ENCODE assay signal across 9 cellular contexts in genomic region chr9:94922098-94922607, GRCh38.
DNase-seq lines count a peak whose midpoint lies in the region; ATAC-seq, FAIRE-seq and TF ChIP-seq lines count a peak whose summit lies in the region.
"Had no signal": no experiment of that assay in that cellular context is flagged by ENCODE, and none has a peak within 500 bp of the region (broad histone marks: within the 10 kb centered on the region; RNA-seq: fewer than 3 reads in every experiment).

No MANE protein-coding gene starts in this region.

- peak; percentile 79 to 90; a peak in 3 of 5 replicates for TF ChIP-seq EP300 in A549 (IDR thresholded peaks at IDR 0.05)

- 1% methylated on average over 10 of the region's 10 CpGs for WGBS in A549 (ENCODE audit: missing lambda C conversion rate)
- WGBS in mesodermal cell (ENCODE audit: insufficient coverage in 2 of 2), 2 experiments: 45 to 51% methylated on average over 5 to 9 of the region's 10 CpGs

- no peak for TF ChIP-seq POLR2A in A549 (IDR thresholded peaks at IDR 0.05; ENCODE audit: low read length)

- DNase-seq in A549 (ENCODE audit: low read depth in 1 of 2, low spot score in 1 of 2): peak in 1 of 2 experiments; percentile 93
- peak; percentile 30 for DNase-seq in NCI-H1105 (lab: John Stamatoyannopoulos, UW)
- peak; percentile 92 for DNase-seq in coronary artery (ENCODE audit: low spot score)
- DNase-seq in midbrain (lab: John Stamatoyannopoulos, UW): no peak
- DNase-seq in GM19240 (ENCODE audit: insufficient read length, low spot score): no peak
- DNase-seq: DND-41 had no signal

- H3K4me1 ChIP-seq in A549 (peaks cover 90% of the 10 kb centered on the region), mesodermal cell (ENCODE audit: control insufficient read depth, insufficient read depth, low read length, poor library complexity, severe bottlenecking) (peaks cover 54% of the 10 kb centered on the region)

- CTCF ChIA-PET in A549 (lab: Yijun Ruan, JAX): interaction anchor here (1.0 to 2.6 kb wide), 4 partner anchors 12 to 241 kb away, joined by 3 to 6 read pairs (median 4); no protein-coding TSS in a partner anchor

- peak; percentile 39 to 54; a peak in 3 of 5 replicates for TF ChIP-seq RAD21 in A549 (conservative IDR thresholded peaks at IDR 0.05 in 1 of 2, IDR thresholded peaks at IDR 0.05 in 1 of 2)

- TF ChIP-seq CTCF in A549 (IDR thresholded peaks at IDR 0.05) (no peak), coronary artery (IDR thresholded peaks at IDR 0.05) (no peak)

- H3K4me2 ChIP-seq in A549: peak overlapping the region; percentile 84

- ATAC-seq in A549: peak; percentile 42 to 59; a peak in 5 of 6 replicates
- no peak for ATAC-seq in GM21526 (IDR thresholded peaks at IDR 0.05; ENCODE audit: low FRiP score, unreplicated experiment)
- no peak for ATAC-seq in HG03439 (IDR thresholded peaks at IDR 0.05; ENCODE audit: unreplicated experiment)

- POLR2A ChIA-PET in A549 (lab: Yijun Ruan, JAX): interaction anchor here (0.7 to 4.7 kb wide), 9 partner anchors 9 to 139 kb away, joined by 3 to 63 read pairs (median 7); no protein-coding TSS in a partner anchor

- H3K27ac ChIP-seq in A549: peak overlapping the region; percentile 97 to 99
- H3K27ac ChIP-seq in coronary artery: peak overlapping the region; percentile 82 to 94
- H3K27ac ChIP-seq in mesodermal cell (ENCODE audit: low read depth, low read length, severe bottlenecking): peak overlapping the region; percentile 98

- H3K4me3 ChIP-seq in A549: peak overlapping the region; percentile 27
- H3K4me3 ChIP-seq in coronary artery: peak overlapping the region; percentile 49
- no peak overlapping the region for H3K4me3 ChIP-seq in mesodermal cell (ENCODE audit: extremely low read depth, insufficient read depth, low read length, poor library complexity, severe bottlenecking)

- peaks cover 19% of the 10 kb centered on the region for H3K36me3 ChIP-seq in mesodermal cell (ENCODE audit: control insufficient read depth, insufficient read depth, low read length)

- peak; percentile 85 for FAIRE-seq in A549 (lab: Jason Lieb, UNC)

- H3K9me3 ChIP-seq in A549: no peaks in the 10 kb centered on the region
- H3K9me3 ChIP-seq in mesodermal cell (ENCODE audit: control insufficient read depth, low read length): no peaks in the 10 kb centered on the region

TF ChIP-seq in A549, 52 proteins besides CTCF, POLR2A, EP300 and RAD21 (continues in another document):
- TF ChIP-seq HOXA7 (CRISPR knock-in tag; IDR thresholded peaks at IDR 0.05): no peak
- peak; percentile 32; the same call in 1 of the 2 replicates for TF ChIP-seq NPAS2 (CRISPR knock-in tag; IDR thresholded peaks at IDR 0.05; ENCODE audit: borderline replicate concordance)
- TF ChIP-seq HOXB5 (CRISPR knock-in tag; IDR thresholded peaks at IDR 0.05): peak; percentile 70
- no peak for TF ChIP-seq ESRRA (IDR thresholded peaks at IDR 0.05; ENCODE audit: borderline replicate concordance, low read length)
- no peak for TF ChIP-seq SREBF2 (IDR thresholded peaks at IDR 0.05)
- TF ChIP-seq RFX5 (IDR thresholded peaks at IDR 0.05): no peak
- TF ChIP-seq, protein P1, sequence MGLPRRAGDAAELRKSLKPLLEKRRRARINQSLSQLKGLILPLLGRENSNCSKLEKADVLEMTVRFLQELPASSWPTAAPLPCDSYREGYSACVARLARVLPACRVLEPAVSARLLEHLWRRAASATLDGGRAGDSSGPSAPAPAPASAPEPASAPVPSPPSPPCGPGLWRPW (IDR thresholded peaks at IDR 0.05): no peak
- TF ChIP-seq KDM1A (IDR thresholded peaks at IDR 0.05; ENCODE audit: low read depth): no peak
- no peak for TF ChIP-seq CHD2 (IDR thresholded peaks at IDR 0.05; ENCODE audit: low read length, partially characterized antibody)
- 0 out of 2 replicates have a peak, but pooled peaks have one; percentile 53 for TF ChIP-seq ZNF302 (CRISPR knock-in tag; IDR thresholded peaks at IDR 0.05)
- TF ChIP-seq GATA3 (IDR thresholded peaks at IDR 0.05; ENCODE audit: borderline replicate concordance): peak; percentile 94
- TF ChIP-seq HMGXB4 (CRISPR knock-in tag; IDR thresholded peaks at IDR 0.05; ENCODE audit: borderline replicate concordance): no peak
- no peak for TF ChIP-seq KDM5A (IDR thresholded peaks at IDR 0.05)
- peak; percentile 70 for TF ChIP-seq JUNB (IDR thresholded peaks at IDR 0.05)
- peak; percentile 53; the same call in 1 of the 2 replicates for TF ChIP-seq HEYL (CRISPR knock-in tag; IDR thresholded peaks at IDR 0.05)
- peak; percentile 56 for TF ChIP-seq SMC3 (IDR thresholded peaks at IDR 0.05)
- TF ChIP-seq, protein P2, sequence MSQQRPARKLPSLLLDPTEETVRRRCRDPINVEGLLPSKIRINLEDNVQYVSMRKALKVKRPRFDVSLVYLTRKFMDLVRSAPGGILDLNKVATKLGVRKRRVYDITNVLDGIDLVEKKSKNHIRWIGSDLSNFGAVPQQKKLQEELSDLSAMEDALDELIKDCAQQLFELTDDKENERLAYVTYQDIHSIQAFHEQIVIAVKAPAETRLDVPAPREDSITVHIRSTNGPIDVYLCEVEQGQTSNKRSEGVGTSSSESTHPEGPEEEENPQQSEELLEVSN (IDR thresholded peaks at IDR 0.05; ENCODE audit: borderline replicate concordance, low read depth): no peak
- TF ChIP-seq, protein P3, sequence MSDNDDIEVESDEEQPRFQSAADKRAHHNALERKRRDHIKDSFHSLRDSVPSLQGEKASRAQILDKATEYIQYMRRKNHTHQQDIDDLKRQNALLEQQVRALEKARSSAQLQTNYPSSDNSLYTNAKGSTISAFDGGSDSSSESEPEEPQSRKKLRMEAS (IDR thresholded peaks at IDR 0.05): peak; percentile 82
- TF ChIP-seq TFCP2L1 (CRISPR knock-in tag; IDR thresholded peaks at IDR 0.05): no peak
- peak; percentile 87 to 93 for TF ChIP-seq JUN (IDR thresholded peaks at IDR 0.05)
- no peak for TF ChIP-seq RNF2 (IDR thresholded peaks at IDR 0.05; ENCODE audit: borderline replicate concordance, low read depth)
- TF ChIP-seq CHD4 (IDR thresholded peaks at IDR 0.05; ENCODE audit: borderline replicate concordance): no peak
- TF ChIP-seq NFE2L2 (conservative IDR thresholded peaks at IDR 0.05; ENCODE audit: low read length): no peak
- no peak for TF ChIP-seq CBX8 (IDR thresholded peaks at IDR 0.05)
- TF ChIP-seq FOXS1 (CRISPR knock-in tag; IDR thresholded peaks at IDR 0.05): peak; percentile 53; the same call in 1 of the 2 replicates
- TF ChIP-seq TP53 (CRISPR knock-in tag; IDR thresholded peaks at IDR 0.05): no peak
- TF ChIP-seq BHLHE40 (IDR thresholded peaks at IDR 0.05; ENCODE audit: low read depth, low read length): peak; percentile 37; the same call in 1 of the 2 replicates
- TF ChIP-seq, protein P4, sequence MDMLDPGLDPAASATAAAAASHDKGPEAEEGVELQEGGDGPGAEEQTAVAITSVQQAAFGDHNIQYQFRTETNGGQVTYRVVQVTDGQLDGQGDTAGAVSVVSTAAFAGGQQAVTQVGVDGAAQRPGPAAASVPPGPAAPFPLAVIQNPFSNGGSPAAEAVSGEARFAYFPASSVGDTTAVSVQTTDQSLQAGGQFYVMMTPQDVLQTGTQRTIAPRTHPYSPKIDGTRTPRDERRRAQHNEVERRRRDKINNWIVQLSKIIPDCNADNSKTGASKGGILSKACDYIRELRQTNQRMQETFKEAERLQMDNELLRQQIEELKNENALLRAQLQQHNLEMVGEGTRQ (IDR thresholded peaks at IDR 0.05): no peak
- TF ChIP-seq RCOR1 (IDR thresholded peaks at IDR 0.05; ENCODE audit: low read depth, low read length): no peak
- TF ChIP-seq, protein P5, sequence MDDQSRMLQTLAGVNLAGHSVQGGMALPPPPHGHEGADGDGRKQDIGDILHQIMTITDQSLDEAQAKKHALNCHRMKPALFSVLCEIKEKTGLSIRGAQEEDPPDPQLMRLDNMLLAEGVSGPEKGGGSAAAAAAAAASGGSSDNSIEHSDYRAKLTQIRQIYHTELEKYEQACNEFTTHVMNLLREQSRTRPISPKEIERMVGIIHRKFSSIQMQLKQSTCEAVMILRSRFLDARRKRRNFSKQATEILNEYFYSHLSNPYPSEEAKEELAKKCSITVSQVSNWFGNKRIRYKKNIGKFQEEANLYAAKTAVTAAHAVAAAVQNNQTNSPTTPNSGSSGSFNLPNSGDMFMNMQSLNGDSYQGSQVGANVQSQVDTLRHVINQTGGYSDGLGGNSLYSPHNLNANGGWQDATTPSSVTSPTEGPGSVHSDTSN (IDR thresholded peaks at IDR 0.05): 0 out of 2 replicates have a peak, but pooled peaks have one; percentile 60
- no peak for TF ChIP-seq HDAC2 (IDR thresholded peaks at IDR 0.05)
- no peak for TF ChIP-seq ZC3H11A (IDR thresholded peaks at IDR 0.05)
- TF ChIP-seq, protein P6, sequence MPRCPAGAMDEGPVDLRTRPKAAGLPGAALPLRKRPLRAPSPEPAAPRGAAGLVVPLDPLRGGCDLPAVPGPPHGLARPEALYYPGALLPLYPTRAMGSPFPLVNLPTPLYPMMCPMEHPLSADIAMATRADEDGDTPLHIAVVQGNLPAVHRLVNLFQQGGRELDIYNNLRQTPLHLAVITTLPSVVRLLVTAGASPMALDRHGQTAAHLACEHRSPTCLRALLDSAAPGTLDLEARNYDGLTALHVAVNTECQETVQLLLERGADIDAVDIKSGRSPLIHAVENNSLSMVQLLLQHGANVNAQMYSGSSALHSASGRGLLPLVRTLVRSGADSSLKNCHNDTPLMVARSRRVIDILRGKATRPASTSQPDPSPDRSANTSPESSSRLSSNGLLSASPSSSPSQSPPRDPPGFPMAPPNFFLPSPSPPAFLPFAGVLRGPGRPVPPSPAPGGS (IDR thresholded peaks at IDR 0.05): 0 out of 3 replicates have a peak, but pooled peaks have one; percentile 76

Comparison
In these comparisons a context has a peak if more than half of its experiments do, and no peak if none do; other contexts are left out.
1. ATAC-seq: peak in A549 (2 of 2); none in GM21526 (single experiment) and HG03439 (single experiment).
2. DNase-seq: peak in NCI-H1105 (single experiment) and coronary artery (single experiment); none in midbrain (single experiment) and GM19240 (single experiment).
3. Peak in every context shown above with its lines, with median percentiles within 50 percentile points of each other: H3K27ac ChIP-seq.